ENCODE assay signal across 35 cellular contexts in the genomic region with DNA sequence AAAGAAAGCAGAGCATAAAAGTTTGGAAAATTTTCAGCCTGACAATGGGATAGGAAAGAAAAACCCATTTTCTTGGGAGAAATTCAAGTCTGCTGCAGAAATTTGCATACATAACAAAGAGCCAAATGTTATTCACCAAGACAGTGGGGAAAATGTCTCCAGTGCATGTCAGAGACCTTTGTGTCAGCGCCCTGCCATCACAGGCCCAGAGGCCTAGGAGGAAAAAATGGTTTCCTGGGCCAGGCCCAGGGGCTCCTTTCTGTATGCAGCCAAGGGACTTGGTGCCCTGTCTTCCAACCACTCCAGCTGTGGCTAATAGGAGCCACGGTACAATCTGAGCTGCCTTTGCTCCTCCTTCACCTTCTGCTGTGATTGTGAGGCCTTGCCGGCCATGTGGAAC.
"Had no signal": no experiment of that assay in that cellular context is flagged by ENCODE, and none has a peak within 500 bp of the region (broad histone marks: within the 10 kb centered on the region; RNA-seq: fewer than 3 reads in every experiment).

No MANE protein-coding gene starts in this region.

- H3K27me3 ChIP-seq: MG63 had no signal

- H3K36me3 ChIP-seq: MG63 had no signal

- H3K4me3 ChIP-seq: MG63 had no signal

- H3K9me3 ChIP-seq: MG63 had no signal

- DNase-seq: Karpas-422, Kasumi-1, MG63, MM.1S, MV-4-11, NCI-H1048, NCI-H1092, NCI-H1092 treated with DMSO at 0.1 percent for 48 hours, NCI-H1105, NCI-H1105 treated with DMSO at 0.1 percent for 48 hours, NCI-H1417, NCI-H1417 treated with DMSO at 0.1 percent for 48 hours, NCI-H1436, NCI-H1436 treated with DMSO at 0.1 percent for 48 hours, NCI-H146, NCI-H1694, NCI-H1694 treated with DMSO at 0.1 percent for 48 hours, NCI-H187, NCI-H187 treated with DMSO at 0.1 percent for 48 hours, NCI-H1930, NCI-H2029, NCI-H2029 treated with DMSO at 0.1 percent for 48 hours, NCI-H2081, NCI-H2081 treated with DMSO at 0.1 percent for 48 hours, NCI-H2107, NCI-H2171, NCI-H2171 treated with DMSO at 0.1 percent for 48 hours, NCI-H2227 treated with DMSO at 0.1 percent for 48 hours, NCI-H226, NCI-H345, NCI-H446, NCI-H446 treated with DMSO at 0.1 percent for 48 hours, NCI-H510A, NCI-H524, NCI-H524 treated with DMSO at 0.1 percent for 48 hours had no signal
